ENCODE assay signal across 1 cellular context in genomic region chr5:93117753-93118531, GRCh38.
TF ChIP-seq lines count a peak whose summit lies in the region.

No MANE protein-coding gene starts in this region.

TF ChIP-seq in GM23338, 12 proteins besides CTCF, POLR2A, EP300 and RAD21 (continued from another document):
- TF ChIP-seq ZNF114 (CRISPR knock-in tag; IDR thresholded peaks at IDR 0.05) (no peak), NANOG (IDR thresholded peaks at IDR 0.05; ENCODE audit: borderline replicate concordance) (no peak), CREB1 (CRISPR knock-in tag; IDR thresholded peaks at IDR 0.05; ENCODE audit: low read depth) (no peak), POLR2AphosphoS5 (IDR thresholded peaks at IDR 0.05; ENCODE audit: low read depth) (no peak), REST (IDR thresholded peaks at IDR 0.05; ENCODE audit: unreplicated experiment) (no peak), JUNB (IDR thresholded peaks at IDR 0.05; ENCODE audit: unreplicated experiment) (no peak), STAT1 (IDR thresholded peaks at IDR 0.05; ENCODE audit: unreplicated experiment) (no peak), ZNF331 (CRISPR knock-in tag; IDR thresholded peaks at IDR 0.05; ENCODE audit: low read depth) (no peak)
